Comparison of ENCODE assay signal across 15 cellular contexts in the genomic region with DNA sequence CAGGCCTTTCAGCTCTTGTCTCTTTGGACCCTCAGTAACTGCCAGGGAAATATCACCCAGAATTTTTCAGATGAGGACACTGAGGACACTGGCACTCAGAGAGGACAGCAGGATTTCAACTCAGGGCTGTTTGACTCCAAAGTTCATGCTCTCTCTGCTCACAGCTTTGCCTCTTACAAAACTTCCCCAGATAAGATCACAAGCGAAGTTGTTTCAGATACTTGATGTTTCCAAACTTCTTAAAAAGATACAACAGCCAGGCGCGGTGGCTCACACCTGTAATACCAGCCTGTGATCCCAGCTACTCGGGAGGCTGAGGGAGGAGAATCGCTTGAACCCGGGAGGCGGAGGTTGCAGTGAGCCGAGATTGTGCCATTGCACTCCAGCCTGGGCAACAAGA. TPM values are rescaled to one million over a fixed set of nuclear protein-coding genes. Genes with fewer than 3 reads are reported as not detected.
DNase-seq lines count a peak whose midpoint lies in the region; ATAC-seq and TF ChIP-seq lines count a peak whose summit lies in the region.
"Had no signal": no experiment of that assay in that cellular context is flagged by ENCODE, and none has a peak within 500 bp of the region (broad histone marks: within the 10 kb centered on the region; RNA-seq: fewer than 3 reads in every experiment).

No MANE protein-coding gene starts in this region.

- 60% methylated on average over 2 of the region's 8 CpGs for WGBS in right lobe of liver (ENCODE audit: insufficient coverage, low coverage, low lambda C conversion rate, missing lambda C conversion rate)

- peak overlapping the region; percentile 40 for H3K27ac ChIP-seq in HL-60 (replicated peaks)
- H3K27ac ChIP-seq in right lobe of liver = peak overlapping the region; percentile 47 to 90 (median 80)
- H3K27ac ChIP-seq: A549, C4-2B had no signal

- H3K4me3 Mint-ChIP-seq in activated T-helper 17 cell treated with anti-CD3 and anti-CD28 coated beads, Interleukin-2, amount 50 U/mL, for 72 hours = no peak overlapping the region
- no peak overlapping the region for H3K4me3 Mint-ChIP-seq in endothelial cell (ENCODE audit: unreplicated experiment)
- H3K4me3 Mint-ChIP-seq: CD4-positive, alpha-beta memory T cell; HFFc6 had no signal

- no peak overlapping the region for H3K4me3 ChIP-seq in HL-60 (replicated peaks; ENCODE audit: insufficient read depth, low read length)
- H3K4me3 ChIP-seq in right lobe of liver = peak overlapping the region in 2 of 3 donors; percentile 29
- H3K4me3 ChIP-seq: A549 had no signal

- H3K27me3 Mint-ChIP-seq in activated T-helper 17 cell treated with anti-CD3 and anti-CD28 coated beads, Interleukin-2, amount 50 U/mL, for 72 hours = peaks cover 5% of the 10 kb centered on the region
- peaks cover 7% of the 10 kb centered on the region for H3K27me3 Mint-ChIP-seq in endothelial cell (ENCODE audit: unreplicated experiment)

- TF ChIP-seq CTCF in HL-60 (IDR thresholded peaks at IDR 0.05; ENCODE audit: insufficient read depth, low read length) (no peak), right lobe of liver (IDR thresholded peaks at IDR 0.05) (no peak), endothelial cell (IDR thresholded peaks at IDR 0.05; ENCODE audit: unreplicated experiment) (no peak)

- H3K4me1 ChIP-seq in right lobe of liver = peaks cover 0 to 64% (median 0%) of the 10 kb centered on the region in 4 donors
- H3K4me1 ChIP-seq: A549, BE2C had no signal

- H3K9me3 ChIP-seq in right lobe of liver = no peaks in the 10 kb centered on the region
- H3K9me3 ChIP-seq: A549, BE2C had no signal

- H3K27me3 ChIP-seq in HL-60 (ENCODE audit: insufficient read depth, poor library complexity, severe bottlenecking) (no peaks in the 10 kb centered on the region), right lobe of liver (no peaks in the 10 kb centered on the region)
- H3K27me3 ChIP-seq: BE2C had no signal

- H3K36me3 ChIP-seq in right lobe of liver = no peaks in the 10 kb centered on the region
- H3K36me3 ChIP-seq: BE2C had no signal

- ATAC-seq in right lobe of liver = peak; percentile 74 to 88 (median 82)
- no peak for ATAC-seq in activated T-helper 17 cell treated with anti-CD3 and anti-CD28 coated beads, Interleukin-2, amount 50 U/mL, for 72 hours (replicated peaks)
- ATAC-seq: A549 had no signal

- DNase-seq in HL-60 (ENCODE audit: low read depth in 1 of 2, low spot score in 1 of 2) = peak in 1 of 2 experiments; percentile 36
- DNase-seq in amniotic epithelial cell (ENCODE audit: low read depth) = peak; percentile 14
- peak in 1 of 3 donors; percentile 77 for DNase-seq in right lobe of liver
- DNase-seq in NAMALWA (ENCODE audit: low spot score) = no peak
- no peak for DNase-seq in endothelial cell (ENCODE audit: low spot score)
- DNase-seq: BE2C; CD4-positive, alpha-beta memory T cell; DMS153; DMS79 treated with DMSO at 0.1 percent for 48 hours; GDM1; HCEC 1CT; HFFc6 had no signal

- no peaks in the 10 kb centered on the region for H3K9me3 Mint-ChIP-seq in activated T-helper 17 cell treated with anti-CD3 and anti-CD28 coated beads, Interleukin-2, amount 50 U/mL, for 72 hours
- H3K9me3 Mint-ChIP-seq in endothelial cell (ENCODE audit: unreplicated experiment) = no peaks in the 10 kb centered on the region
- H3K9me3 Mint-ChIP-seq: CD4-positive, alpha-beta memory T cell; HFFc6 had no signal

- H3K36me3 Mint-ChIP-seq in activated T-helper 17 cell treated with anti-CD3 and anti-CD28 coated beads, Interleukin-2, amount 50 U/mL, for 72 hours (ENCODE audit: low read depth) = no peaks in the 10 kb centered on the region
- H3K36me3 Mint-ChIP-seq in endothelial cell (ENCODE audit: low read depth, unreplicated experiment) = no peaks in the 10 kb centered on the region
- H3K36me3 Mint-ChIP-seq: CD4-positive, alpha-beta memory T cell had no signal

- no peak overlapping the region for H3K27ac Mint-ChIP-seq in activated T-helper 17 cell treated with anti-CD3 and anti-CD28 coated beads, Interleukin-2, amount 50 U/mL, for 72 hours
- H3K27ac Mint-ChIP-seq in endothelial cell (ENCODE audit: unreplicated experiment) = no peak overlapping the region
- H3K27ac Mint-ChIP-seq: CD4-positive, alpha-beta memory T cell; HFFc6 had no signal

- intact Hi-C loops in right lobe of liver (cut with DNase I) = no loop called here

- H3K4me1 Mint-ChIP-seq in activated T-helper 17 cell treated with anti-CD3 and anti-CD28 coated beads, Interleukin-2, amount 50 U/mL, for 72 hours = no peaks in the 10 kb centered on the region
- peaks cover 19% of the 10 kb centered on the region for H3K4me1 Mint-ChIP-seq in endothelial cell (ENCODE audit: unreplicated experiment)

- no peak for TF ChIP-seq POLR2A in right lobe of liver (IDR thresholded peaks at IDR 0.05)

RNA-seq across cellular contexts. Expression of a gene that starts 32.4 kb away (rescaled TPM):
- total RNA-seq in right lobe of liver (10 to 100 TPM in 4 of 6 experiments, 1 to 10 TPM in 2; 8.6 to 17.6 (median 11.6) TPM), endothelial cell (ENCODE audit: unreplicated experiment) (22.4 TPM)
- total RNA-seq in activated T-helper 17 cell treated with anti-CD3 and anti-CD28 coated beads, Interleukin-2, amount 50 U/mL, for 72 hours = 1 to 10 TPM; 7.9 to 8.7 TPM
